8 cellular contexts compared by ENCODE assay signal in genomic region chr2:84459944-84460429, GRCh38. TPM values are rescaled to one million over a fixed set of nuclear protein-coding genes. Genes with fewer than 3 reads are reported as not detected.
A peak's percentile ranks its signal among the peaks of the same experiment; 100 is the strongest.
DNase-seq lines count a peak whose midpoint lies in the region; ATAC-seq, FAIRE-seq and TF ChIP-seq lines count a peak whose summit lies in the region.

No MANE protein-coding gene starts in this region.

- POLR2A ChIA-PET in WTC11 (lab: Charles Lee), result no interaction called here

- H3K4me3 ChIP-seq in iPS-18c (ENCODE audit: insufficient read depth, low read depth, low read length), result peak overlapping the region; percentile 87
- H3K4me3 ChIP-seq in testis, result peak overlapping the region; percentile 99 to 100

- FAIRE-seq in GM12892 (lab: Jason Lieb, UNC), result no peak

- no peaks in the 10 kb centered on the region for H3K9me3 ChIP-seq in iPS-18c (ENCODE audit: control insufficient read depth, insufficient read depth, low read length)
- H3K9me3 ChIP-seq in testis, result no peaks in the 10 kb centered on the region

- CTCF ChIA-PET in activated CD8-positive, alpha-beta memory T cell treated with anti-CD3 and anti-CD28 coated beads, Interleukin-2, amount 10 ng/mL, durations not matched to agents 7 days and 5 days (lab: Charles Lee), result interaction anchor here (0.9 to 1.4 kb wide), 2 partner anchors 36 to 465 kb away, joined by 3 to 4 read pairs; no protein-coding TSS in a partner anchor
- CTCF ChIA-PET in WTC11 (lab: Charles Lee), result no interaction called here

- 5 to 12% methylated on average over 4 of the region's 4 CpGs for WGBS in testis, 2 donors

- intact Hi-C loops in testis (cut with DNase I; ENCODE audit: low total_unique reads), result no loop called here

- H3K36me3 ChIP-seq in testis (ENCODE audit: low read depth, missing control alignments), result no peaks in the 10 kb centered on the region

- no peak for DNase-seq in activated CD8-positive, alpha-beta memory T cell treated with anti-CD3 and anti-CD28 coated beads, Interleukin-2, amount 10 ng/mL, durations not matched to agents 7 days and 5 days
- no peak for DNase-seq in activated CD8-positive, alpha-beta memory T cell treated with anti-CD3 and anti-CD28 coated beads, Interleukin-2, amount 50 U/mL, for 48 hours
- DNase-seq in WTC11 (ENCODE audit: low spot score) (no peak), testis (no peak), GM12892 (ENCODE audit: insufficient read length) (no peak)

- TF ChIP-seq POLR2A in testis (IDR thresholded peaks at IDR 0.05) (no peak), GM12892 (IDR thresholded peaks at IDR 0.05; ENCODE audit: low read depth, low read length) (no peak)

- peaks cover 2% of the 10 kb centered on the region for H3K9me3 Mint-ChIP-seq in activated CD8-positive, alpha-beta memory T cell treated with anti-CD3 and anti-CD28 coated beads, Interleukin-2, amount 10 ng/mL, durations not matched to agents 7 days and 5 days (ENCODE audit: low read depth)
- H3K9me3 Mint-ChIP-seq in WTC11, result peaks cover 8% of the 10 kb centered on the region

- peaks cover 12% of the 10 kb centered on the region for H3K4me1 ChIP-seq in testis

- H3K4me3 Mint-ChIP-seq in activated CD8-positive, alpha-beta memory T cell treated with anti-CD3 and anti-CD28 coated beads, Interleukin-2, amount 10 ng/mL, durations not matched to agents 7 days and 5 days, result peak overlapping the region; percentile 88
- H3K4me3 Mint-ChIP-seq in WTC11, result peak overlapping the region; percentile 88

- peaks cover 1% of the 10 kb centered on the region for H3K36me3 Mint-ChIP-seq in activated CD8-positive, alpha-beta memory T cell treated with anti-CD3 and anti-CD28 coated beads, Interleukin-2, amount 10 ng/mL, durations not matched to agents 7 days and 5 days
- H3K36me3 Mint-ChIP-seq in WTC11, result peaks cover 6% of the 10 kb centered on the region

- no peak for ATAC-seq in activated CD8-positive, alpha-beta memory T cell treated with anti-CD3 and anti-CD28 coated beads, Interleukin-2, amount 10 ng/mL, durations not matched to agents 7 days and 5 days
- ATAC-seq in WTC11 (no peak), HG03439 (IDR thresholded peaks at IDR 0.05; ENCODE audit: unreplicated experiment) (no peak), GM19023 (IDR thresholded peaks at IDR 0.05; ENCODE audit: unreplicated experiment) (no peak)

- H3K27me3 ChIP-seq in testis, result no peaks in the 10 kb centered on the region

- H3K27ac Mint-ChIP-seq in activated CD8-positive, alpha-beta memory T cell treated with anti-CD3 and anti-CD28 coated beads, Interleukin-2, amount 10 ng/mL, durations not matched to agents 7 days and 5 days, result peak overlapping the region; percentile 88
- no peak overlapping the region for H3K27ac Mint-ChIP-seq in WTC11

- TF ChIP-seq CTCF in WTC11 (IDR thresholded peaks at IDR 0.05) (no peak), testis (IDR thresholded peaks at IDR 0.05) (no peak)

- H3K27ac ChIP-seq in testis, result peak overlapping the region; percentile 92 to 93

- H3K4me1 Mint-ChIP-seq in activated CD8-positive, alpha-beta memory T cell treated with anti-CD3 and anti-CD28 coated beads, Interleukin-2, amount 10 ng/mL, durations not matched to agents 7 days and 5 days, result peaks cover 34% of the 10 kb centered on the region
- H3K4me1 Mint-ChIP-seq in WTC11, result peaks cover 30% of the 10 kb centered on the region

- no peaks in the 10 kb centered on the region for H3K27me3 Mint-ChIP-seq in activated CD8-positive, alpha-beta memory T cell treated with anti-CD3 and anti-CD28 coated beads, Interleukin-2, amount 10 ng/mL, durations not matched to agents 7 days and 5 days
- no peaks in the 10 kb centered on the region; the same call in 1 of the 2 replicates for H3K27me3 Mint-ChIP-seq in WTC11 (ENCODE audit: low read depth)

TF ChIP-seq in WTC11, 78 proteins besides CTCF, POLR2A, EP300 and RAD21 (continues in another document):
- TF ChIP-seq USF2 (CRISPR knock-in tag; IDR thresholded peaks at IDR 0.05) (no peak), ZNF396 (CRISPR knock-in tag; IDR thresholded peaks at IDR 0.05; ENCODE audit: borderline replicate concordance) (no peak), JAZF1 (CRISPR knock-in tag; IDR thresholded peaks at IDR 0.05) (no peak), ZNF219 (CRISPR knock-in tag; IDR thresholded peaks at IDR 0.05; ENCODE audit: borderline replicate concordance) (no peak), IRF2 (CRISPR knock-in tag; IDR thresholded peaks at IDR 0.05; ENCODE audit: borderline replicate concordance, low read depth) (no peak), SP1 (CRISPR knock-in tag; conservative IDR thresholded peaks at IDR 0.05) (no peak), ZNF425 (CRISPR knock-in tag; conservative IDR thresholded peaks at IDR 0.05) (no peak), ATF2 (CRISPR knock-in tag; IDR thresholded peaks at IDR 0.05; ENCODE audit: borderline replicate concordance, low read depth) (no peak), PRDM15 (CRISPR knock-in tag; IDR thresholded peaks at IDR 0.05) (no peak)

RNA-seq across cellular contexts. Expression of gene SUCLG1, which starts 0.9 kb away (rescaled TPM):
- 10 to 100 TPM; 72.3 to 76.2 TPM for total RNA-seq in activated CD8-positive, alpha-beta memory T cell treated with anti-CD3 and anti-CD28 coated beads, Interleukin-2, amount 10 ng/mL, durations not matched to agents 7 days and 5 days
- total RNA-seq in WTC11 (2021) (43.6 to 52.4 TPM (median 47.3 TPM) in 3 replicates), testis (10 to 100 TPM; 48.0 to 50.6 TPM)
- 80.4 TPM for polyA plus RNA-seq in testis (ENCODE audit: insufficient read depth, low read depth, low replicate concordance)
- 85.0 TPM for polyA plus RNA-seq in GM12892 (2012; ENCODE audit: missing spikeins)

RNA-seq across cellular contexts. Expression of gene DNAH6, which starts 56.3 kb away (rescaled TPM):
- total RNA-seq in activated CD8-positive, alpha-beta memory T cell treated with anti-CD3 and anti-CD28 coated beads, Interleukin-2, amount 10 ng/mL, durations not matched to agents 7 days and 5 days, result under 1 TPM; 0.63 to 0.85 TPM
- total RNA-seq in WTC11 (2021) (0.18 to 0.39 TPM (median 0.27 TPM) in 3 replicates), testis (10 to 100 TPM in 1 of 2 donors, 1 to 10 TPM in 1; 7.1 to 11.8 TPM)
- 18.4 TPM for polyA plus RNA-seq in testis (ENCODE audit: insufficient read depth, low read depth, low replicate concordance)
- polyA plus RNA-seq in GM12892 (2012; ENCODE audit: missing spikeins), result 0.38 TPM
